ENCODE assay signal across 17 cellular contexts in genomic region chr12:128381961-128382360, GRCh38.
"Had no signal": no experiment of that assay in that cellular context is flagged by ENCODE, and none has a peak within 500 bp of the region (broad histone marks: within the 10 kb centered on the region; RNA-seq: fewer than 3 reads in every experiment).

No MANE protein-coding gene starts in this region.

- H3K4me3 Mint-ChIP-seq: activated naive CD4-positive, alpha-beta T cell treated with anti-CD3 and anti-CD28 coated beads for 36 hours; activated T-helper 17 cell treated with anti-CD3 and anti-CD28 coated beads, Interleukin-2, amount 50 U/mL, for 72 hours; effector memory CD8-positive, alpha-beta T cell; stimulated activated naive CD8-positive, alpha-beta T cell treated with anti-CD3 and anti-CD28 coated beads, Interleukin-15, Interleukin-2, amounts not matched to agents 100 ng/mL and 50 ng/mL, for 24 hours; T-helper 17 cell had no signal

- H3K9me3 Mint-ChIP-seq: activated naive CD4-positive, alpha-beta T cell treated with anti-CD3 and anti-CD28 coated beads for 36 hours; effector memory CD8-positive, alpha-beta T cell; stimulated activated naive CD8-positive, alpha-beta T cell treated with anti-CD3 and anti-CD28 coated beads, Interleukin-15, Interleukin-2, amounts not matched to agents 100 ng/mL and 50 ng/mL, for 24 hours had no signal

- H3K27me3 ChIP-seq: uterus had no signal

- DNase-seq: activated CD4-positive, alpha-beta T cell treated with anti-CD3 and anti-CD28 coated beads, Interleukin-2, amount 50 U/mL, for 1 hour; activated CD4-positive, CD25-positive, alpha-beta regulatory T cell; activated naive CD4-positive, alpha-beta T cell treated with anti-CD3 and anti-CD28 coated beads for 36 hours; activated T-cell treated with anti-CD3 and anti-CD28 coated beads for 4 hours; central memory CD4-positive, alpha-beta T cell; cortex of kidney; effector memory CD8-positive, alpha-beta T cell; islet precursor cell; left ventricle myocardium inferior; psoas muscle; stimulated activated CD4-positive, alpha-beta T cell treated with anti-CD3 and anti-CD28 coated beads, Interleukin-4, amount 100 ng/mL, for 1 hour; stimulated activated CD8-positive, alpha-beta memory T cell treated with anti-CD3 and anti-CD28 coated beads, Interleukin-4, amount 100 ng/mL, for 48 hours; T-helper 17 cell; uterus had no signal

- H3K27ac Mint-ChIP-seq: activated naive CD4-positive, alpha-beta T cell treated with anti-CD3 and anti-CD28 coated beads for 36 hours; activated T-helper 17 cell treated with anti-CD3 and anti-CD28 coated beads, Interleukin-2, amount 50 U/mL, for 72 hours; effector memory CD8-positive, alpha-beta T cell; stimulated activated naive CD8-positive, alpha-beta T cell treated with anti-CD3 and anti-CD28 coated beads, Interleukin-15, Interleukin-2, amounts not matched to agents 100 ng/mL and 50 ng/mL, for 24 hours; T-helper 17 cell had no signal

- ATAC-seq: activated T-helper 17 cell treated with anti-CD3 and anti-CD28 coated beads, Interleukin-2, amount 50 U/mL, for 72 hours; effector memory CD8-positive, alpha-beta T cell; psoas muscle; T-helper 17 cell had no signal

- H3K27me3 Mint-ChIP-seq: activated T-helper 17 cell treated with anti-CD3 and anti-CD28 coated beads, Interleukin-2, amount 50 U/mL, for 72 hours; T-helper 17 cell had no signal

- H3K4me1 Mint-ChIP-seq: activated T-helper 17 cell treated with anti-CD3 and anti-CD28 coated beads, Interleukin-2, amount 50 U/mL, for 72 hours; T-helper 17 cell had no signal

- H3K4me1 ChIP-seq: left ventricle myocardium inferior, psoas muscle, uterus had no signal

- H3K27ac ChIP-seq: left ventricle myocardium inferior, neutrophil, psoas muscle, uterus had no signal
